In genomic region chr3:102053375-102053989, GRCh38 we compare ENCODE assay signal across 11 cellular contexts.
DNase-seq lines count a peak whose midpoint lies in the region; ATAC-seq and TF ChIP-seq lines count a peak whose summit lies in the region.
"Had no signal": no experiment of that assay in that cellular context is flagged by ENCODE, and none has a peak within 500 bp of the region (broad histone marks: within the 10 kb centered on the region; RNA-seq: fewer than 3 reads in every experiment).

No MANE protein-coding gene starts in this region.

- CTCF ChIA-PET in activated CD4-positive, alpha-beta T cell treated with anti-CD3 and anti-CD28 coated beads, Interleukin-2, amount 10 ng/mL, durations not matched to agents 7 days and 5 days (lab: Charles Lee) = no interaction called here
- CTCF ChIA-PET in mammary epithelial cell (lab: Charles Lee; ENCODE audit: low non-redundant PET) = interaction anchor here (0.6 kb wide), 1 partner anchor 68 kb away, joined by 4 read pairs; no protein-coding TSS in a partner anchor

- BruUV-seq in mammary epithelial cell (replicated peaks; lab: Mats Ljungman, UMichigan) = no TSS peak

- no peak overlapping the region for H3K9ac ChIP-seq in mammary epithelial cell (ENCODE audit: insufficient read depth, low read length)
- no peak overlapping the region for H3K9ac ChIP-seq in smooth muscle cell (ENCODE audit: low read depth)

- H3K9me3 ChIP-seq in mammary epithelial cell (replicated peaks; ENCODE audit: insufficient read depth, low read length) = no peaks in the 10 kb centered on the region
- no peaks in the 10 kb centered on the region for H3K9me3 ChIP-seq in smooth muscle cell (replicated peaks; ENCODE audit: low read depth)
- H3K9me3 ChIP-seq in effector memory CD4-positive, alpha-beta T cell (ENCODE audit: control insufficient read depth, low read length) = no peaks in the 10 kb centered on the region

- H3K27ac ChIP-seq in mammary epithelial cell (ENCODE audit: insufficient read depth, low read depth, low read length) (peak overlapping the region; percentile 39), smooth muscle cell (ENCODE audit: low read depth) (no peak overlapping the region)
- H3K27ac ChIP-seq in effector memory CD4-positive, alpha-beta T cell (ENCODE audit: insufficient read depth, low read length, poor library complexity, severe bottlenecking) = no peak overlapping the region

- DNase-seq in activated CD4-positive, alpha-beta T cell treated with anti-CD3 and anti-CD28 coated beads for 48 hours = peak; percentile 20
- DNase-seq in activated CD4-positive, alpha-beta T cell treated with anti-CD3 and anti-CD28 coated beads, Interleukin-2, amount 10 ng/mL, durations not matched to agents 7 days and 5 days = no peak
- peak; percentile 92 for DNase-seq in mammary epithelial cell
- DNase-seq in smooth muscle cell (lab: John Stamatoyannopoulos, UW; ENCODE audit: unreplicated experiment) = no peak
- no peak for DNase-seq in head of caudate nucleus
- DNase-seq in effector memory CD4-positive, alpha-beta T cell = no peak
- no peak for DNase-seq in NCI-H146 (lab: John Stamatoyannopoulos, UW)
- DNase-seq: glutamatergic neuron, NCI-H1105 treated with DMSO at 0.1 percent for 48 hours, T-helper 1 cell had no signal

- H3K4me3 Mint-ChIP-seq in activated CD4-positive, alpha-beta T cell treated with anti-CD3 and anti-CD28 coated beads, Interleukin-2, amount 10 ng/mL, durations not matched to agents 7 days and 5 days = no peak overlapping the region

- H3K4me1 ChIP-seq in mammary epithelial cell (ENCODE audit: insufficient read depth, low read length) (peaks cover 14% of the 10 kb centered on the region), smooth muscle cell (ENCODE audit: low read depth) (no peaks in the 10 kb centered on the region)
- H3K4me1 ChIP-seq in effector memory CD4-positive, alpha-beta T cell (ENCODE audit: control insufficient read depth, insufficient read depth, low read length, poor library complexity, severe bottlenecking) = peaks cover 7% of the 10 kb centered on the region

- dilution Hi-C loops in mammary epithelial cell (cut with HindIII; ENCODE audit: low sequenced_read_pairs) = no loop called here

- peaks cover 17% of the 10 kb centered on the region for H3K36me3 Mint-ChIP-seq in activated CD4-positive, alpha-beta T cell treated with anti-CD3 and anti-CD28 coated beads, Interleukin-2, amount 10 ng/mL, durations not matched to agents 7 days and 5 days (ENCODE audit: low read depth)

- peak overlapping the region; percentile 19 for H3K4me2 ChIP-seq in mammary epithelial cell (ENCODE audit: insufficient read depth, low read depth, low read length)
- H3K4me2 ChIP-seq in smooth muscle cell = no peak overlapping the region

- peaks cover 31% of the 10 kb centered on the region for H3K9me3 Mint-ChIP-seq in activated CD4-positive, alpha-beta T cell treated with anti-CD3 and anti-CD28 coated beads, Interleukin-2, amount 10 ng/mL, durations not matched to agents 7 days and 5 days

- intact Hi-C loops in mammary epithelial cell (cut with micrococcal nuclease) (loop anchor here (10.0 kb wide), 3 partner anchors 141 to 171 kb away; no protein-coding TSS in a partner anchor), head of caudate nucleus (cut with DNase I) (no loop called here)

- POLR2A ChIA-PET in activated CD4-positive, alpha-beta T cell treated with anti-CD3 and anti-CD28 coated beads, Interleukin-2, amount 10 ng/mL, durations not matched to agents 7 days and 5 days (lab: Charles Lee) = interaction anchor here (0.6 kb wide), 1 partner anchor 20 kb away, joined by 3 read pairs; no protein-coding TSS in a partner anchor

- H3K4me3 ChIP-seq in mammary epithelial cell (replicated peaks in 1 of 3; ENCODE audit: insufficient read depth in 1 of 3, low read depth in 2 of 3, low read length in 3 of 3) (no peak overlapping the region), smooth muscle cell (no peak overlapping the region)
- no peak overlapping the region for H3K4me3 ChIP-seq in effector memory CD4-positive, alpha-beta T cell (ENCODE audit: insufficient read depth, low read depth, low read length, poor library complexity, severe bottlenecking)

- in situ Hi-C loops in mammary epithelial cell (cut with MboI; ENCODE audit: low sequenced_read_pairs in 2 of 2) = no loop called here

- H3K36me3 ChIP-seq in mammary epithelial cell (ENCODE audit: insufficient read depth, low read length) = no peaks in the 10 kb centered on the region
- H3K36me3 ChIP-seq in smooth muscle cell (ENCODE audit: low read depth) = no peaks in the 10 kb centered on the region
- H3K36me3 ChIP-seq in effector memory CD4-positive, alpha-beta T cell (ENCODE audit: control insufficient read depth, insufficient read depth, low read length) = no peaks in the 10 kb centered on the region

- H3F3A ChIP-seq in smooth muscle cell (ENCODE audit: low read depth) = no peaks in the 10 kb centered on the region

- H3K4me1 Mint-ChIP-seq in activated CD4-positive, alpha-beta T cell treated with anti-CD3 and anti-CD28 coated beads, Interleukin-2, amount 10 ng/mL, durations not matched to agents 7 days and 5 days = peaks cover 16% of the 10 kb centered on the region

- H3K79me2 ChIP-seq in mammary epithelial cell (ENCODE audit: insufficient read depth, low read length) (no peaks in the 10 kb centered on the region), smooth muscle cell (ENCODE audit: low read depth) (no peaks in the 10 kb centered on the region)

- no peaks in the 10 kb centered on the region for H4K20me1 ChIP-seq in mammary epithelial cell (ENCODE audit: insufficient read depth, low read length)
- no peaks in the 10 kb centered on the region for H4K20me1 ChIP-seq in smooth muscle cell (ENCODE audit: low read depth)

- 27% methylated on average over 4 of the region's 4 CpGs for WGBS in mammary epithelial cell (ENCODE audit: low coverage, missing lambda C conversion rate)
- WGBS in smooth muscle cell (ENCODE audit: low lambda C conversion rate) = 67% methylated on average over 4 of the region's 4 CpGs

- H3K27me3 ChIP-seq in mammary epithelial cell (ENCODE audit: insufficient read depth, low read length) (no peaks in the 10 kb centered on the region), smooth muscle cell (ENCODE audit: low read depth) (no peaks in the 10 kb centered on the region)
- H3K27me3 ChIP-seq in effector memory CD4-positive, alpha-beta T cell (replicated peaks; ENCODE audit: control insufficient read depth, insufficient read depth, low read length, poor library complexity, severe bottlenecking) = no peaks in the 10 kb centered on the region

- peak overlapping the region; percentile 2 for H2AFZ ChIP-seq in mammary epithelial cell (ENCODE audit: low read depth, low read length)
- peak overlapping the region; percentile 33 for H2AFZ ChIP-seq in smooth muscle cell (ENCODE audit: low read depth)

- peaks cover 2% of the 10 kb centered on the region for H3K27me3 Mint-ChIP-seq in activated CD4-positive, alpha-beta T cell treated with anti-CD3 and anti-CD28 coated beads, Interleukin-2, amount 10 ng/mL, durations not matched to agents 7 days and 5 days

- TF ChIP-seq CTCF in mammary epithelial cell (conservative IDR thresholded peaks at IDR 0.05 in 1 of 2, IDR thresholded peaks at IDR 0.05 in 1 of 2; ENCODE audit: extremely low read depth in 1 of 2, insufficient read depth in 1 of 2, low read depth in 1 of 2, low read length in 2 of 2) (no peak), smooth muscle cell (IDR thresholded peaks at IDR 0.05; ENCODE audit: borderline replicate concordance, insufficient read depth, poor library complexity, severe bottlenecking) (no peak)

- ATAC-seq in HG03432 (IDR thresholded peaks at IDR 0.05; ENCODE audit: unreplicated experiment) = peak; percentile 62

- no peak overlapping the region for H3K27ac Mint-ChIP-seq in activated CD4-positive, alpha-beta T cell treated with anti-CD3 and anti-CD28 coated beads, Interleukin-2, amount 10 ng/mL, durations not matched to agents 7 days and 5 days

Comparison
In these comparisons a context has a peak if more than half of its experiments do, and no peak if none do; other contexts are left out.
1. DNase-seq: peak in activated CD4-positive, alpha-beta T cell treated with anti-CD3 and anti-CD28 coated beads for 48 hours (single experiment) and mammary epithelial cell (single experiment); none in activated CD4-positive, alpha-beta T cell treated with anti-CD3 and anti-CD28 coated beads, Interleukin-2, amount 10 ng/mL, durations not matched to agents 7 days and 5 days (single experiment), smooth muscle cell (single experiment), head of caudate nucleus (0 of 42), effector memory CD4-positive, alpha-beta T cell (0 of 3) and NCI-H146 (single experiment).